Comparison of ENCODE assay signal across 11 cellular contexts in genomic region chr2:197240713-197241050, GRCh38.
DNase-seq lines count a peak whose midpoint lies in the region; ATAC-seq, FAIRE-seq and TF ChIP-seq lines count a peak whose summit lies in the region.
"Had no signal": no experiment of that assay in that cellular context is flagged by ENCODE, and none has a peak within 500 bp of the region (broad histone marks: within the 10 kb centered on the region; RNA-seq: fewer than 3 reads in every experiment).

No MANE protein-coding gene starts in this region.

- peak overlapping the region; percentile 96 for H3K4me2 ChIP-seq in OCI-LY3 (ENCODE audit: low read length)

- intact Hi-C loops in CD14-positive monocyte (cut with micrococcal nuclease): no loop called here

- H3K9me3 ChIP-seq in OCI-LY3 (ENCODE audit: insufficient read depth, low read length): no peaks in the 10 kb centered on the region
- H3K9me3 ChIP-seq: psoas muscle had no signal

- no peak for TF ChIP-seq POLR2A in GM12891 (IDR thresholded peaks at IDR 0.05; ENCODE audit: low read depth, low read length)

- H3K27me3 ChIP-seq in OCI-LY3 (ENCODE audit: low read depth, low read length): no peaks in the 10 kb centered on the region

- TF ChIP-seq CTCF in CD14-positive monocyte (IDR thresholded peaks at IDR 0.05) (no peak), OCI-LY3 (IDR thresholded peaks at IDR 0.05; ENCODE audit: low read depth, low read length) (no peak)

- no peak overlapping the region for H2AFZ ChIP-seq in OCI-LY3 (ENCODE audit: low read depth, low read length)

- H4K20me1 ChIP-seq in OCI-LY3 (ENCODE audit: insufficient read depth, low read length): no peaks in the 10 kb centered on the region

- peak overlapping the region; percentile 44 for H3K9ac ChIP-seq in OCI-LY3 (ENCODE audit: low read length)

- 0 out of 2 replicates have a peak overlapping the region, but pooled peaks have one; percentile 7 for H3K4me3 ChIP-seq in OCI-LY3 (ENCODE audit: low read length)
- H3K4me3 ChIP-seq: psoas muscle had no signal

- H3K27me3 Mint-ChIP-seq in CD14-positive monocyte (ENCODE audit: low read depth in 3 of 3) (no peaks in the 10 kb centered on the region), immature natural killer cell (ENCODE audit: low read depth in 3 of 3) (peaks cover 0 to 2% (median 2%) of the 10 kb centered on the region in 3 donors)

- H3K36me3 ChIP-seq in OCI-LY3 (replicated peaks; ENCODE audit: low read depth, low read length): peaks cover 3% of the 10 kb centered on the region

- no peak for DNase-seq in CD14-positive monocyte (ENCODE audit: low spot score)
- DNase-seq in GM12891 (ENCODE audit: insufficient read length, low spot score): no peak
- DNase-seq in immature natural killer cell: no peak
- no peak for DNase-seq in ureter (ENCODE audit: low spot score)
- DNase-seq: cerebellar nuclear complex; psoas muscle; stimulated activated CD4-positive, alpha-beta T cell treated with anti-CD3 and anti-CD28 coated beads, Interleukin-2, amount 100 ng/mL, for 48 hours had no signal

- H3K4me1 Mint-ChIP-seq in CD14-positive monocyte (peaks cover 73% of the 10 kb centered on the region), immature natural killer cell (peaks cover 84 to 98% of the 10 kb centered on the region in 2 donors)

- ATAC-seq in HG02840 (IDR thresholded peaks at IDR 0.05; ENCODE audit: low FRiP score, unreplicated experiment): no peak
- ATAC-seq in GM19023 (IDR thresholded peaks at IDR 0.05; ENCODE audit: unreplicated experiment): no peak
- ATAC-seq in HG03460 (IDR thresholded peaks at IDR 0.05; ENCODE audit: unreplicated experiment): no peak
- ATAC-seq: psoas muscle had no signal

- H3K36me3 Mint-ChIP-seq in CD14-positive monocyte (peaks cover 5% of the 10 kb centered on the region in 2 donors), immature natural killer cell (no peaks in the 10 kb centered on the region)

- H3K27ac ChIP-seq in OCI-LY3 (ENCODE audit: low read length): peak overlapping the region; percentile 65
- H3K27ac ChIP-seq: psoas muscle had no signal

- FAIRE-seq in GM12891 (lab: Jason Lieb, UNC): peak; percentile 63

- peak overlapping the region in 1 of 2 donors; percentile 46 for H3K4me3 Mint-ChIP-seq in CD14-positive monocyte
- H3K4me3 Mint-ChIP-seq in immature natural killer cell: peak overlapping the region; percentile 62 to 85 (median 80)

- H3K9me3 Mint-ChIP-seq in CD14-positive monocyte (no peaks in the 10 kb centered on the region), immature natural killer cell (no peaks in the 10 kb centered on the region)

- peaks cover 20% of the 10 kb centered on the region for H3K79me2 ChIP-seq in OCI-LY3 (ENCODE audit: low read length)

- H3K4me1 ChIP-seq in OCI-LY3 (ENCODE audit: low read length): peaks cover 41% of the 10 kb centered on the region
- H3K4me1 ChIP-seq: psoas muscle had no signal

- peak overlapping the region; percentile 78 to 93 (median 87) for H3K27ac Mint-ChIP-seq in CD14-positive monocyte
- H3K27ac Mint-ChIP-seq in immature natural killer cell: peak overlapping the region; percentile 89 to 95 (median 94)

TF ChIP-seq in GM12891, 5 proteins besides CTCF, POLR2A, EP300 and RAD21:
- TF ChIP-seq POU2F2 (IDR thresholded peaks at IDR 0.05; ENCODE audit: low read depth, low read length): no peak
- TF ChIP-seq PAX5 (IDR thresholded peaks at IDR 0.05; ENCODE audit: insufficient read depth, low read length, severe bottlenecking): no peak
- no peak for TF ChIP-seq TAF1 (IDR thresholded peaks at IDR 0.05; ENCODE audit: low read depth, low read length)
- no peak for TF ChIP-seq POLR2AphosphoS5 (IDR thresholded peaks at IDR 0.05; ENCODE audit: low read depth, low read length)
- peak; percentile 51; the same call in 1 of the 2 replicates for TF ChIP-seq SPI1 (IDR thresholded peaks at IDR 0.05; ENCODE audit: low read depth, low read length)
